Comparison of ENCODE assay signal across 25 cellular contexts in genomic region chr11:79090191-79090590, GRCh38.
"Had no signal": no experiment of that assay in that cellular context is flagged by ENCODE, and none has a peak within 500 bp of the region (broad histone marks: within the 10 kb centered on the region; RNA-seq: fewer than 3 reads in every experiment).

No MANE protein-coding gene starts in this region.

- H3K27me3 ChIP-seq: brain microvascular endothelial cell, gastrocnemius medialis, sigmoid colon, vagina had no signal

- H3K4me3 ChIP-seq: gastrocnemius medialis, psoas muscle, sigmoid colon, thoracic aorta, vagina had no signal

- DNase-seq: activated CD4-positive, alpha-beta memory T cell treated with anti-CD3 and anti-CD28 coated beads, Interleukin-2, amount 10 ng/mL, durations not matched to agents 7 days and 5 days; activated CD4-positive, alpha-beta T cell treated with anti-CD3 and anti-CD28 coated beads, Interleukin-2, amount 10 ng/mL, durations not matched to agents 24 days and 14 days; activated CD4-positive, CD25-positive, alpha-beta regulatory T cell treated with anti-CD3 and anti-CD28 coated beads, Interleukin-2, amount 50 U/mL, for 72 hours; activated CD8-positive, alpha-beta memory T cell treated with anti-CD3 and anti-CD28 coated beads, Interleukin-2, amount 50 U/mL, for 48 hours; activated gamma-delta T cell treated with Interleukin-2 at 50 U/mL for 16 hours; activated naive CD4-positive, alpha-beta T cell treated with anti-CD3 and anti-CD28 coated beads, Interleukin-2, amount 50 U/mL, for 16 hours; activated T-cell treated with anti-CD3 and anti-CD28 coated beads, Interleukin-2, amount 50 U/mL, for 24 hours; amniotic stem cell; brain microvascular endothelial cell; central memory CD4-positive, alpha-beta T cell; gastrocnemius medialis; glutamatergic neuron; kidney; naive thymus-derived CD8-positive, alpha-beta T cell; occipital lobe; psoas muscle; sigmoid colon; small intestine; stimulated activated CD4-positive, alpha-beta T cell treated with anti-CD3 and anti-CD28 coated beads, Interleukin-4, amount 100 ng/mL, for 24 hours; T-helper 2 cell had no signal

- ATAC-seq: gastrocnemius medialis; naive thymus-derived CD8-positive, alpha-beta T cell; psoas muscle; stimulated activated effector memory CD8-positive, alpha-beta T cell treated with anti-CD3 and anti-CD28 coated beads, Interleukin-12 subunit alpha, Interleukin-12 subunit beta, amount 100 ng/mL, for 72 hours had no signal

- FAIRE-seq: astrocyte, kidney, small intestine had no signal

- H3K27ac ChIP-seq: brain microvascular endothelial cell, gastrocnemius medialis, parathyroid adenoma, psoas muscle, sigmoid colon, thoracic aorta, vagina had no signal

- H3K9me3 ChIP-seq: gastrocnemius medialis, psoas muscle, sigmoid colon, vagina had no signal

- H3K4me1 ChIP-seq: parathyroid adenoma had no signal
